7 cellular contexts compared by ENCODE assay signal in genomic region chr5:102289251-102289899, GRCh38.
"Had no signal": no experiment of that assay in that cellular context is flagged by ENCODE, and none has a peak within 500 bp of the region (broad histone marks: within the 10 kb centered on the region; RNA-seq: fewer than 3 reads in every experiment).

No MANE protein-coding gene starts in this region.

- H3K4me1 ChIP-seq: body of pancreas, tibial artery, uterus had no signal

- H3K27ac ChIP-seq: tibial artery, uterus had no signal

- DNase-seq: activated T-cell treated with anti-CD3 and anti-CD28 coated beads, Interleukin-2, amount 50 U/mL, for 1 hour; body of pancreas; hippocampal formation; left cardiac atrium; small intestine; tibial artery; uterus had no signal

- FAIRE-seq: small intestine had no signal

- H3K36me3 ChIP-seq: tibial artery, uterus had no signal

- H3K27me3 ChIP-seq: body of pancreas, tibial artery, uterus had no signal

- H3K4me3 ChIP-seq: body of pancreas, tibial artery, uterus had no signal

- H3K9me3 ChIP-seq: body of pancreas, tibial artery, uterus had no signal
